ENCODE assay signal across 1 cellular context in genomic region chr2:42335514-42336104, GRCh38.
TF ChIP-seq lines count a peak whose summit lies in the region.

No MANE protein-coding gene starts in this region.

TF ChIP-seq in A549, 52 proteins besides CTCF, POLR2A, EP300 and RAD21:
- 0 out of 2 replicates have a peak, but pooled peaks have one; percentile 50 for TF ChIP-seq POLR2AphosphoS2 (conservative IDR thresholded peaks at IDR 0.05; ENCODE audit: low read length)
- no peak for TF ChIP-seq HEYL (CRISPR knock-in tag; IDR thresholded peaks at IDR 0.05)
TF ChIP-seq in A549: peak in this region for 1.
